Comparison of ENCODE assay signal across 12 cellular contexts in the genomic region with DNA sequence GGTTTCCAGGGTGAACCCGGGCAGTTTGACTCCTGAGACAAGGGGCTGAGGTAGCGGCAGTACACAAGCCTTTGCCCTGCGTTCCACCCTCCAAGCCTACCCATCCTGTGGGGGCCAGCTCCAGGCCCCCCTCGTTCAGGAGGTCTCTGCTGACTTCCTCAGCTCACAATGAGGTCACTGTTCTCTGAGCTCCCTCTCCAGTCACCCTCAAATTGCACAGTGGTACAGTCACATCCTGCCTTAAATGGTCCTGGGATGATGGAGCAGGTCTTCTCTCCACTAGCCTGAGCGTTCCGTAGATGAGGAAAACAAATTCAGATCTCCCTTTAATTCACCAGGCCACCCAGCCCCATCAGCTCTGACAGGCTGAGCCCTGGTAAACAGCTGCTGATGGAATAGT.
DNase-seq lines count a peak whose midpoint lies in the region; ATAC-seq and TF ChIP-seq lines count a peak whose summit lies in the region.
"Had no signal": no experiment of that assay in that cellular context is flagged by ENCODE, and none has a peak within 500 bp of the region (broad histone marks: within the 10 kb centered on the region; RNA-seq: fewer than 3 reads in every experiment).

No MANE protein-coding gene starts in this region.

- TF ChIP-seq CTCF in PC-3 (conservative IDR thresholded peaks at IDR 0.05; ENCODE audit: low read depth, low read length), result no peak
- TF ChIP-seq CTCF in upper lobe of right lung (IDR thresholded peaks at IDR 0.05), result no peak

- H3K79me2 ChIP-seq in PC-3 (ENCODE audit: low read length), result no peaks in the 10 kb centered on the region

- H3K27me3 ChIP-seq in PC-3 (ENCODE audit: low read length), result no peaks in the 10 kb centered on the region
- no peaks in the 10 kb centered on the region for H3K27me3 ChIP-seq in upper lobe of right lung

- peak; percentile 55 to 67 for ATAC-seq in activated CD4-positive, CD25-positive, alpha-beta regulatory T cell treated with anti-CD3 and anti-CD28 coated beads, Interleukin-2, amount 50 U/mL, for 24 hours
- ATAC-seq in PC-3, result peak; percentile 58
- ATAC-seq in GM19035 (IDR thresholded peaks at IDR 0.05; ENCODE audit: unreplicated experiment), result no peak
- no peak for ATAC-seq in upper lobe of right lung
- ATAC-seq in HG02571 (IDR thresholded peaks at IDR 0.05; ENCODE audit: unreplicated experiment), result no peak

- H3K36me3 ChIP-seq in PC-3 (ENCODE audit: low read depth, low read length), result no peaks in the 10 kb centered on the region
- no peaks in the 10 kb centered on the region for H3K36me3 ChIP-seq in upper lobe of right lung

- CTCF ChIA-PET in PC-3 (lab: Charles Lee), result no interaction called here

- no peak overlapping the region for H3K27ac ChIP-seq in PC-3 (ENCODE audit: low read length)
- no peak overlapping the region for H3K27ac ChIP-seq in upper lobe of right lung
- H3K27ac ChIP-seq: PC-9, VCaP had no signal

- H3K4me1 ChIP-seq in PC-3 (ENCODE audit: insufficient read depth, low read length) (peaks cover 39% of the 10 kb centered on the region), upper lobe of right lung (peaks cover 54% of the 10 kb centered on the region)

- no peaks in the 10 kb centered on the region for H3K9me3 ChIP-seq in PC-3 (ENCODE audit: low read length)
- H3K9me3 ChIP-seq in upper lobe of right lung, result no peaks in the 10 kb centered on the region

- BruUV-seq in PC-3 (replicated peaks; lab: Mats Ljungman, UMichigan), result no TSS peak

- H3K9me2 ChIP-seq in PC-3 (replicated peaks; ENCODE audit: low read length), result no peaks in the 10 kb centered on the region

- H3K4me3 ChIP-seq in PC-3 (ENCODE audit: low read length) (no peak overlapping the region), upper lobe of right lung (no peak overlapping the region)
- H3K4me3 ChIP-seq: PC-9 had no signal

- intact Hi-C loops in PC-3 (cut with micrococcal nuclease) (no loop called here), upper lobe of right lung (cut with DNase I) (no loop called here)

- H2AFZ ChIP-seq in PC-3 (ENCODE audit: low read length), result no peak overlapping the region
- H2AFZ ChIP-seq: PC-9 had no signal

- no peak for DNase-seq in activated CD4-positive, CD25-positive, alpha-beta regulatory T cell treated with anti-CD3 and anti-CD28 coated beads, Interleukin-2, amount 50 U/mL, for 72 hours
- DNase-seq in PC-3 (peak; percentile 47), dermis blood vessel endothelial cell (peak; percentile 86), non-pigmented ciliary epithelial cell (ENCODE audit: low read depth) (peak; percentile 53), upper lobe of right lung (no peak)
- DNase-seq: activated gamma-delta T cell, hippocampal formation, PC-9 had no signal

- H3F3A ChIP-seq in PC-3 (ENCODE audit: low read length, unreplicated experiment), result no peaks in the 10 kb centered on the region

- no peak overlapping the region for H3K4me2 ChIP-seq in PC-3 (ENCODE audit: low read length)

- POLR2A ChIA-PET in PC-3 (lab: Charles Lee; ENCODE audit: unreplicated experiment), result interaction anchor here (0.5 kb wide), 1 partner anchor 253 kb away, joined by 3 read pairs; no protein-coding TSS in a partner anchor

- no peak overlapping the region for H3K9ac ChIP-seq in PC-3 (ENCODE audit: low read length)

- no peaks in the 10 kb centered on the region for H4K20me1 ChIP-seq in PC-3 (ENCODE audit: low read length)

Comparison
In these comparisons a context has a peak if more than half of its experiments do, and no peak if none do; other contexts are left out.
1. ATAC-seq: peak in activated CD4-positive, CD25-positive, alpha-beta regulatory T cell treated with anti-CD3 and anti-CD28 coated beads, Interleukin-2, amount 50 U/mL, for 24 hours (2 of 2) and PC-3 (single experiment); none in GM19035 (single experiment), upper lobe of right lung (single experiment) and HG02571 (single experiment).
2. DNase-seq: peak in PC-3 (single experiment), dermis blood vessel endothelial cell (single experiment) and non-pigmented ciliary epithelial cell (single experiment); none in activated CD4-positive, CD25-positive, alpha-beta regulatory T cell treated with anti-CD3 and anti-CD28 coated beads, Interleukin-2, amount 50 U/mL, for 72 hours (single experiment) and upper lobe of right lung (single experiment).